In the genomic region with DNA sequence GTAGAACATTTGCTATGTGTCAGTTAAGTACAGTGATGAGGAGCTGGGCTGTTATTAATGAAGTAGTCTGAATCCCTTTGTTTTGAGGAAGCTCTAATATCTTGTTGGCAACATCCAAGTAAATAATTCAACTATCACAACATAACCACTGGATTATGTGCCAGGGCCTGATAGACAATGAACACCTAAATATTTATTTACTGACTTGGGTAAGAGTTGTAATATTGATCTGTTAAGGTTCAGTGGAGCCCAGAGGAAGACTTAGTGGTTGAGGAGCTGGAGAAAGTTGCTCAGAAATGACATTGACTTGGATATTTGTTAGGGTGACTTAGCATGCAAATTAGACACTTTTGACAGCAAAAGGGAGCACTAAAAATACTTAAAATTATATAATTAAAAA, we compare ENCODE assay signal across 1 cellular context.
TF ChIP-seq lines count a peak whose summit lies in the region.

No MANE protein-coding gene starts in this region.

TF ChIP-seq in HepG2, 621 proteins besides CTCF, POLR2A, EP300 and RAD21 (continued from another document):
- TF ChIP-seq FOXP4 (CRISPR knock-in tag; IDR thresholded peaks at IDR 0.05) (no peak), ELF3 (CRISPR knock-in tag; IDR thresholded peaks at IDR 0.05) (no peak), PAXIP1 (CRISPR knock-in tag; conservative IDR thresholded peaks at IDR 0.05) (no peak), KDM1A (CRISPR knock-in tag; IDR thresholded peaks at IDR 0.05) (no peak), ETV6 (CRISPR knock-in tag; conservative IDR thresholded peaks at IDR 0.05) (no peak), GTF3A (CRISPR knock-in tag; conservative IDR thresholded peaks at IDR 0.05) (no peak)
- TF ChIP-seq, protein P1, sequence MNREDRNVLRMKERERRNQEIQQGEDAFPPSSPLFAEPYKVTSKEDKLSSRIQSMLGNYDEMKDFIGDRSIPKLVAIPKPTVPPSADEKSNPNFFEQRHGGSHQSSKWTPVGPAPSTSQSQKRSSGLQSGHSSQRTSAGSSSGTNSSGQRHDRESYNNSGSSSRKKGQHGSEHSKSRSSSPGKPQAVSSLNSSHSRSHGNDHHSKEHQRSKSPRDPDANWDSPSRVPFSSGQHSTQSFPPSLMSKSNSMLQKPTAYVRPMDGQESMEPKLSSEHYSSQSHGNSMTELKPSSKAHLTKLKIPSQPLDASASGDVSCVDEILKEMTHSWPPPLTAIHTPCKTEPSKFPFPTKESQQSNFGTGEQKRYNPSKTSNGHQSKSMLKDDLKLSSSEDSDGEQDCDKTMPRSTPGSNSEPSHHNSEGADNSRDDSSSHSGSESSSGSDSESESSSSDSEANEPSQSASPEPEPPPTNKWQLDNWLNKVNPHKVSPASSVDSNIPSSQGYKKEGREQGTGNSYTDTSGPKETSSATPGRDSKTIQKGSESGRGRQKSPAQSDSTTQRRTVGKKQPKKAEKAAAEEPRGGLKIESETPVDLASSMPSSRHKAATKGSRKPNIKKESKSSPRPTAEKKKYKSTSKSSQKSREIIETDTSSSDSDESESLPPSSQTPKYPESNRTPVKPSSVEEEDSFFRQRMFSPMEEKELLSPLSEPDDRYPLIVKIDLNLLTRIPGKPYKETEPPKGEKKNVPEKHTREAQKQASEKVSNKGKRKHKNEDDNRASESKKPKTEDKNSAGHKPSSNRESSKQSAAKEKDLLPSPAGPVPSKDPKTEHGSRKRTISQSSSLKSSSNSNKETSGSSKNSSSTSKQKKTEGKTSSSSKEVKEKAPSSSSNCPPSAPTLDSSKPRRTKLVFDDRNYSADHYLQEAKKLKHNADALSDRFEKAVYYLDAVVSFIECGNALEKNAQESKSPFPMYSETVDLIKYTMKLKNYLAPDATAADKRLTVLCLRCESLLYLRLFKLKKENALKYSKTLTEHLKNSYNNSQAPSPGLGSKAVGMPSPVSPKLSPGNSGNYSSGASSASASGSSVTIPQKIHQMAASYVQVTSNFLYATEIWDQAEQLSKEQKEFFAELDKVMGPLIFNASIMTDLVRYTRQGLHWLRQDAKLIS (CRISPR knock-in tag; IDR thresholded peaks at IDR 0.05): no peak
- TF ChIP-seq, protein P2, sequence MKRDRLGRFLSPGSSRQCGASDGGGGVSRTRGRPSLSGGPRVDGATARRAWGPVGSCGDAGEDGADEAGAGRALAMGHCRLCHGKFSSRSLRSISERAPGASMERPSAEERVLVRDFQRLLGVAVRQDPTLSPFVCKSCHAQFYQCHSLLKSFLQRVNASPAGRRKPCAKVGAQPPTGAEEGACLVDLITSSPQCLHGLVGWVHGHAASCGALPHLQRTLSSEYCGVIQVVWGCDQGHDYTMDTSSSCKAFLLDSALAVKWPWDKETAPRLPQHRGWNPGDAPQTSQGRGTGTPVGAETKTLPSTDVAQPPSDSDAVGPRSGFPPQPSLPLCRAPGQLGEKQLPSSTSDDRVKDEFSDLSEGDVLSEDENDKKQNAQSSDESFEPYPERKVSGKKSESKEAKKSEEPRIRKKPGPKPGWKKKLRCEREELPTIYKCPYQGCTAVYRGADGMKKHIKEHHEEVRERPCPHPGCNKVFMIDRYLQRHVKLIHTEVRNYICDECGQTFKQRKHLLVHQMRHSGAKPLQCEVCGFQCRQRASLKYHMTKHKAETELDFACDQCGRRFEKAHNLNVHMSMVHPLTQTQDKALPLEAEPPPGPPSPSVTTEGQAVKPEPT (CRISPR knock-in tag; IDR thresholded peaks at IDR 0.05; ENCODE audit: low read depth): no peak
- TF ChIP-seq, protein P3, sequence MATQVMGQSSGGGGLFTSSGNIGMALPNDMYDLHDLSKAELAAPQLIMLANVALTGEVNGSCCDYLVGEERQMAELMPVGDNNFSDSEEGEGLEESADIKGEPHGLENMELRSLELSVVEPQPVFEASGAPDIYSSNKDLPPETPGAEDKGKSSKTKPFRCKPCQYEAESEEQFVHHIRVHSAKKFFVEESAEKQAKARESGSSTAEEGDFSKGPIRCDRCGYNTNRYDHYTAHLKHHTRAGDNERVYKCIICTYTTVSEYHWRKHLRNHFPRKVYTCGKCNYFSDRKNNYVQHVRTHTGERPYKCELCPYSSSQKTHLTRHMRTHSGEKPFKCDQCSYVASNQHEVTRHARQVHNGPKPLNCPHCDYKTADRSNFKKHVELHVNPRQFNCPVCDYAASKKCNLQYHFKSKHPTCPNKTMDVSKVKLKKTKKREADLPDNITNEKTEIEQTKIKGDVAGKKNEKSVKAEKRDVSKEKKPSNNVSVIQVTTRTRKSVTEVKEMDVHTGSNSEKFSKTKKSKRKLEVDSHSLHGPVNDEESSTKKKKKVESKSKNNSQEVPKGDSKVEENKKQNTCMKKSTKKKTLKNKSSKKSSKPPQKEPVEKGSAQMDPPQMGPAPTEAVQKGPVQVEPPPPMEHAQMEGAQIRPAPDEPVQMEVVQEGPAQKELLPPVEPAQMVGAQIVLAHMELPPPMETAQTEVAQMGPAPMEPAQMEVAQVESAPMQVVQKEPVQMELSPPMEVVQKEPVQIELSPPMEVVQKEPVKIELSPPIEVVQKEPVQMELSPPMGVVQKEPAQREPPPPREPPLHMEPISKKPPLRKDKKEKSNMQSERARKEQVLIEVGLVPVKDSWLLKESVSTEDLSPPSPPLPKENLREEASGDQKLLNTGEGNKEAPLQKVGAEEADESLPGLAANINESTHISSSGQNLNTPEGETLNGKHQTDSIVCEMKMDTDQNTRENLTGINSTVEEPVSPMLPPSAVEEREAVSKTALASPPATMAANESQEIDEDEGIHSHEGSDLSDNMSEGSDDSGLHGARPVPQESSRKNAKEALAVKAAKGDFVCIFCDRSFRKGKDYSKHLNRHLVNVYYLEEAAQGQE (IDR thresholded peaks at IDR 0.05; ENCODE audit: borderline replicate concordance in 1 of 2, low read depth in 1 of 2, low read length in 2 of 2): no peak
- TF ChIP-seq, protein P4, sequence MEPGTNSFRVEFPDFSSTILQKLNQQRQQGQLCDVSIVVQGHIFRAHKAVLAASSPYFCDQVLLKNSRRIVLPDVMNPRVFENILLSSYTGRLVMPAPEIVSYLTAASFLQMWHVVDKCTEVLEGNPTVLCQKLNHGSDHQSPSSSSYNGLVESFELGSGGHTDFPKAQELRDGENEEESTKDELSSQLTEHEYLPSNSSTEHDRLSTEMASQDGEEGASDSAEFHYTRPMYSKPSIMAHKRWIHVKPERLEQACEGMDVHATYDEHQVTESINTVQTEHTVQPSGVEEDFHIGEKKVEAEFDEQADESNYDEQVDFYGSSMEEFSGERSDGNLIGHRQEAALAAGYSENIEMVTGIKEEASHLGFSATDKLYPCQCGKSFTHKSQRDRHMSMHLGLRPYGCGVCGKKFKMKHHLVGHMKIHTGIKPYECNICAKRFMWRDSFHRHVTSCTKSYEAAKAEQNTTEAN (CRISPR knock-in tag; conservative IDR thresholded peaks at IDR 0.05): no peak
